Comparison of ENCODE assay signal across 15 cellular contexts in the genomic region with DNA sequence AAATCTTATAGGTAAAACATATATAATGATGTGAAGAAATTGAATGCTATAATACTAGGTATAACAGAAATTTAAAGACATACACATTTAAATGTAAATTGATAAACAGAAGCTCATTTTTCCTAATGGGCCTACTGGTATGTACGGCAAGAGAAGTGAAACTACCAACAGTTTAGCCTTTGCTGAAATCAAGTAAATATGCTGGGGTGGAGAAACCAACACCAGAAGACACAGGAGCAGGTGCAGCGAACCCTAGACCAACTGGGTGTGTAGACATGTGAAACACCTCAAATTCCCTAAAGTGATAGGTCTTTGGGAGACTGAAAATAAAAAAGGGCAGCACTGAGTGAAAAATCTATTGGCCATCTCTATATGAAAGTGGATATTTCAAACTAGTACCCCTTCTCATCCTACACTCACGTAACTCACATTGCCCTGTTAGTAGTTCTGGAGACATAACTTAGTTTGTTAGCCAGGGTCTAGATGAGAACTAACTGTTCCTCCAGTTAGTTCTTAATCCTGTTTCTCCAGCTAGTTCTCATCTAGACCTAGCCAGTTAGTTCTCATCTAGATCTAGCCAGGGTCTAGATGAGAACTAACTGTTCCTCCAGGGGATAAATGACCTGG. TPM values are rescaled to one million over a fixed set of nuclear protein-coding genes. Genes with fewer than 3 reads are reported as not detected.
A peak's percentile ranks its signal among the peaks of the same experiment; 100 is the strongest.
DNase-seq lines count a peak whose midpoint lies in the region; ATAC-seq and TF ChIP-seq lines count a peak whose summit lies in the region.
"Had no signal": no experiment of that assay in that cellular context is flagged by ENCODE, and none has a peak within 500 bp of the region (broad histone marks: within the 10 kb centered on the region; RNA-seq: fewer than 3 reads in every experiment).

No MANE protein-coding gene starts in this region.

- no peak overlapping the region for H2AFZ ChIP-seq in GM23338

- POLR2A ChIA-PET in activated CD4-positive, alpha-beta T cell treated with anti-CD3 and anti-CD28 coated beads for 36 hours (lab: Charles Lee): no interaction called here

- H3K36me3 Mint-ChIP-seq in stimulated activated naive B cell treated with anti-CD40 and anti-IgM and Interleukin-4, amounts not matched to agents 10 μg/mL and 1 μg/mL and 100 μg/mL, for 72 hours: no peaks in the 10 kb centered on the region
- no peaks in the 10 kb centered on the region for H3K36me3 Mint-ChIP-seq in GM23338 (ENCODE audit: low read depth)
- no peaks in the 10 kb centered on the region for H3K36me3 Mint-ChIP-seq in activated CD4-positive, alpha-beta T cell treated with anti-CD3 and anti-CD28 coated beads for 36 hours (ENCODE audit: low read depth)

- H3K79me2 ChIP-seq in GM23338 (replicated peaks; ENCODE audit: insufficient read depth): no peaks in the 10 kb centered on the region

- H3K4me2 ChIP-seq in GM23338: no peak overlapping the region

- H3K27ac ChIP-seq in GM23338 (ENCODE audit: low read depth): no peak overlapping the region

- H3K27ac Mint-ChIP-seq in stimulated activated naive B cell treated with anti-CD40 and anti-IgM and Interleukin-4, amounts not matched to agents 10 μg/mL and 1 μg/mL and 100 μg/mL, for 72 hours: no peak overlapping the region
- no peak overlapping the region for H3K27ac Mint-ChIP-seq in GM23338
- no peak overlapping the region for H3K27ac Mint-ChIP-seq in activated CD4-positive, alpha-beta T cell treated with anti-CD3 and anti-CD28 coated beads for 36 hours
- H3K27ac Mint-ChIP-seq: CD4-positive, alpha-beta T cell had no signal

- H3K4me3 Mint-ChIP-seq in stimulated activated naive B cell treated with anti-CD40 and anti-IgM and Interleukin-4, amounts not matched to agents 10 μg/mL and 1 μg/mL and 100 μg/mL, for 72 hours: peak overlapping the region in 1 of 2 donors; percentile 28
- H3K4me3 Mint-ChIP-seq in GM23338: no peak overlapping the region
- no peak overlapping the region for H3K4me3 Mint-ChIP-seq in activated CD4-positive, alpha-beta T cell treated with anti-CD3 and anti-CD28 coated beads for 36 hours
- H3K4me3 Mint-ChIP-seq: CD4-positive, alpha-beta T cell had no signal

- peak; percentile 63 for ATAC-seq in GM18867 (IDR thresholded peaks at IDR 0.05; ENCODE audit: unreplicated experiment)
- ATAC-seq in HG03025 (IDR thresholded peaks at IDR 0.05; ENCODE audit: low FRiP score, unreplicated experiment): peak; percentile 84
- peak; percentile 54 to 66 for ATAC-seq in stimulated activated naive B cell treated with anti-CD40 and anti-IgM and Interleukin-4, amounts not matched to agents 10 μg/mL and 1 μg/mL and 100 μg/mL, for 72 hours (replicated peaks)
- ATAC-seq in GM21737 (IDR thresholded peaks at IDR 0.05; ENCODE audit: unreplicated experiment): no peak
- ATAC-seq in GM23338: no peak
- ATAC-seq in activated CD4-positive, alpha-beta T cell treated with anti-CD3 and anti-CD28 coated beads for 36 hours: no peak
- ATAC-seq: Right ventricle myocardium inferior had no signal

- no peak overlapping the region for H3K4me3 ChIP-seq in GM23338
- H3K4me3 ChIP-seq: HAP-1 had no signal

- intact Hi-C loops in activated CD4-positive, alpha-beta T cell treated with anti-CD3 and anti-CD28 coated beads for 36 hours (cut with DNase I, micrococcal nuclease): no loop called here

- H3K4me1 ChIP-seq in GM23338 (ENCODE audit: insufficient read depth): peaks cover 13% of the 10 kb centered on the region
- H3K4me1 ChIP-seq: HAP-1 had no signal

- no peaks in the 10 kb centered on the region for H3F3A ChIP-seq in GM23338 (replicated peaks; ENCODE audit: low read depth)

- DNase-seq in RPMI8226: peak; percentile 63
- DNase-seq in stimulated activated naive B cell treated with anti-CD40 and anti-IgM and Interleukin-4, amounts not matched to agents 10 μg/mL and 1 μg/mL and 100 μg/mL, for 72 hours: no peak
- DNase-seq in GM23338 (ENCODE audit: low spot score): no peak
- DNase-seq in activated CD4-positive, alpha-beta T cell treated with anti-CD3 and anti-CD28 coated beads for 36 hours: no peak
- DNase-seq: CD4-positive, alpha-beta T cell; EL; NCI-H1092 treated with DMSO at 0.1 percent for 48 hours; NCI-H2081 treated with DMSO at 0.1 percent for 48 hours; NCI-H2227 treated with DMSO at 0.1 percent for 48 hours; NCI-H524 treated with DMSO at 0.1 percent for 48 hours had no signal

- no peaks in the 10 kb centered on the region for H3K9me3 Mint-ChIP-seq in stimulated activated naive B cell treated with anti-CD40 and anti-IgM and Interleukin-4, amounts not matched to agents 10 μg/mL and 1 μg/mL and 100 μg/mL, for 72 hours
- H3K9me3 Mint-ChIP-seq in GM23338: no peaks in the 10 kb centered on the region
- H3K9me3 Mint-ChIP-seq in activated CD4-positive, alpha-beta T cell treated with anti-CD3 and anti-CD28 coated beads for 36 hours (ENCODE audit: low read depth): no peaks in the 10 kb centered on the region
- H3K9me3 Mint-ChIP-seq: CD4-positive, alpha-beta T cell had no signal

- no peaks in the 10 kb centered on the region for H4K20me1 ChIP-seq in GM23338 (replicated peaks; ENCODE audit: insufficient read depth)

- no peak for TF ChIP-seq CTCF in GM23338 (conservative IDR thresholded peaks at IDR 0.05; ENCODE audit: low read depth in 2 of 2)

- no peaks in the 10 kb centered on the region for H3K36me3 ChIP-seq in GM23338 (ENCODE audit: insufficient read depth)
- H3K36me3 ChIP-seq: HAP-1 had no signal

- CTCF ChIA-PET in activated CD4-positive, alpha-beta T cell treated with anti-CD3 and anti-CD28 coated beads for 36 hours (lab: Charles Lee): no interaction called here

- H3K27me3 Mint-ChIP-seq in stimulated activated naive B cell treated with anti-CD40 and anti-IgM and Interleukin-4, amounts not matched to agents 10 μg/mL and 1 μg/mL and 100 μg/mL, for 72 hours: peaks cover 0 to 4% of the 10 kb centered on the region in 2 donors
- H3K27me3 Mint-ChIP-seq in GM23338 (ENCODE audit: insufficient read depth, low read depth, poor library complexity): no peaks in the 10 kb centered on the region
- H3K27me3 Mint-ChIP-seq in activated CD4-positive, alpha-beta T cell treated with anti-CD3 and anti-CD28 coated beads for 36 hours: peaks cover 9% of the 10 kb centered on the region

- peaks cover 6 to 15% of the 10 kb centered on the region in 2 donors for H3K4me1 Mint-ChIP-seq in stimulated activated naive B cell treated with anti-CD40 and anti-IgM and Interleukin-4, amounts not matched to agents 10 μg/mL and 1 μg/mL and 100 μg/mL, for 72 hours
- peaks cover 16% of the 10 kb centered on the region for H3K4me1 Mint-ChIP-seq in GM23338
- H3K4me1 Mint-ChIP-seq in activated CD4-positive, alpha-beta T cell treated with anti-CD3 and anti-CD28 coated beads for 36 hours: no peaks in the 10 kb centered on the region

- H3K27me3 ChIP-seq in GM23338 (ENCODE audit: insufficient read depth): no peaks in the 10 kb centered on the region

- H3K9me2 ChIP-seq in GM23338 (ENCODE audit: insufficient read depth): no peaks in the 10 kb centered on the region

TF ChIP-seq in GM23338, 12 proteins besides CTCF, POLR2A, EP300 and RAD21 (continues in another document):
- TF ChIP-seq CREB1 (CRISPR knock-in tag; IDR thresholded peaks at IDR 0.05; ENCODE audit: low read depth): no peak

RNA-seq across cellular contexts. Expression of a gene that starts 53.1 kb away (rescaled TPM):
- 0.59 and 1.5 TPM in 2 replicates for total RNA-seq in GM23338 (2014; rRNA removed; shearing (Covaris generic))
- 1.0 and 1.6 TPM in 2 replicates for polyA plus RNA-seq in GM23338 (2016; fragmentation: Nextera tagmentation; extraction: Ambion mirVana)
- not detected for total RNA-seq in activated CD4-positive, alpha-beta T cell treated with anti-CD3 and anti-CD28 coated beads for 36 hours
- total RNA-seq: CD4-positive, alpha-beta T cell; Right ventricle myocardium inferior had no signal

Comparison
In these comparisons a context has a peak if more than half of its experiments do, and no peak if none do; other contexts are left out.
1. ATAC-seq: peak in GM18867 (single experiment), HG03025 (single experiment) and stimulated activated naive B cell treated with anti-CD40 and anti-IgM and Interleukin-4, amounts not matched to agents 10 μg/mL and 1 μg/mL and 100 μg/mL, for 72 hours (2 of 2); none in GM21737 (single experiment), GM23338 (single experiment) and activated CD4-positive, alpha-beta T cell treated with anti-CD3 and anti-CD28 coated beads for 36 hours (single experiment).